Comparison of ENCODE assay signal across 17 cellular contexts in the genomic region with DNA sequence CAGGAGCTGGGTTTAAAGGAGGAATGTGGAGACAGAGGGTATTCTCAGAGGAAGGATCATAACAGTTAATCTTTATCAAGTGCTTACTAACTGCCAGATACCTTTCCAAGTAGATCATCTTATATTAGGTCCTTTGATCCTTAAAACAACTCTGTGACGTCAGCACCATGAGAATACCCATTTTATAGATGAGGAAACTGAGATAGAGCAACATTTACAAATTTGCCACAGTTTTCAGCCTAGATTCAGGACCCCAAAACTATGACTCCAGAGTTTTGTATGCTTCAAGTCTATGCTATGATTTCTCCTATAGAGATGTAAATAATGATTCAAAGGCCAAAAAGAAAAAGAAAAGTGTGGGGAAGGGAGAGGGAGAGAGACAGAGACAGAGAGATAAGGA. TPM values are rescaled to one million over a fixed set of nuclear protein-coding genes. Genes with fewer than 3 reads are reported as not detected.
"Had no signal": no experiment of that assay in that cellular context is flagged by ENCODE, and none has a peak within 500 bp of the region (broad histone marks: within the 10 kb centered on the region; RNA-seq: fewer than 3 reads in every experiment).

No MANE protein-coding gene starts in this region.

- ATAC-seq: gastroesophageal sphincter, heart right ventricle, left lung, natural killer cell, T-helper 17 cell had no signal

- H3K4me3 ChIP-seq: body of pancreas, thyroid gland had no signal

- H3K4me3 Mint-ChIP-seq: central memory CD8-positive, alpha-beta T cell; memory B cell; natural killer cell; T-helper 17 cell had no signal

- DNase-seq: activated CD4-positive, alpha-beta T cell treated with anti-CD3 and anti-CD28 coated beads, Interleukin-2, amount 50 U/mL, for 48 hours; activated naive CD4-positive, alpha-beta T cell treated with anti-CD3 and anti-CD28 coated beads, Interleukin-2, amount 50 U/mL, for 16 hours; body of pancreas; erythroblast; heart right ventricle; islet precursor cell; left lung; natural killer cell; stimulated activated CD4-positive, alpha-beta T cell treated with anti-CD3 and anti-CD28 coated beads, Interleukin-12 subunit alpha, Interleukin-12 subunit beta, amount 100 ng/mL, for 4 hours; stimulated activated CD4-positive, alpha-beta T cell treated with anti-CD3 and anti-CD28 coated beads, Interleukin-2, amount 100 ng/mL, for 24 hours; T-helper 17 cell; thyroid gland; WERI-Rb-1 had no signal

- H3K27ac Mint-ChIP-seq: memory B cell, natural killer cell, T-helper 17 cell had no signal

- H3K27me3 ChIP-seq: body of pancreas, left lung, thyroid gland had no signal

- H3K36me3 ChIP-seq: gastroesophageal sphincter, heart right ventricle, left lung, thyroid gland, WERI-Rb-1 had no signal

- H3K4me1 Mint-ChIP-seq: central memory CD8-positive, alpha-beta T cell; memory B cell; natural killer cell had no signal

- H3K9me3 ChIP-seq: body of pancreas, left lung, thyroid gland had no signal

- H3K27ac ChIP-seq: gastroesophageal sphincter, left lung, thyroid gland, WERI-Rb-1 had no signal

- H3K4me1 ChIP-seq: body of pancreas, gastroesophageal sphincter, left lung, thyroid gland had no signal

- FAIRE-seq: urothelium cell line had no signal

- H3K36me3 Mint-ChIP-seq: natural killer cell had no signal

RNA-seq across cellular contexts. Expression of gene RFTN2, which starts 2.9 kb away (rescaled TPM):
- total RNA-seq: natural killer cell had no signal
